26 cellular contexts compared by ENCODE assay signal in genomic region chr2:147135401-147135800, GRCh38.
DNase-seq lines count a peak whose midpoint lies in the region; ATAC-seq lines count a peak whose summit lies in the region.
"Had no signal": no experiment of that assay in that cellular context is flagged by ENCODE, and none has a peak within 500 bp of the region (broad histone marks: within the 10 kb centered on the region; RNA-seq: fewer than 3 reads in every experiment).

No MANE protein-coding gene starts in this region.

- DNase-seq in DMS153 (lab: John Stamatoyannopoulos, UW) (peak; percentile 69), NCI-H1694 (lab: John Stamatoyannopoulos, UW) (peak; percentile 83), NCI-H345 treated with DMSO at 0.1 percent for 48 hours (lab: John Stamatoyannopoulos, UW; ENCODE audit: unreplicated experiment) (peak; percentile 44), cerebellar cortex (ENCODE audit: low spot score) (peak; percentile 34), NCI-H1930 (lab: John Stamatoyannopoulos, UW) (no peak)
- DNase-seq: activated CD4-positive, CD25-positive, alpha-beta regulatory T cell treated with anti-CD3 and anti-CD28 coated beads, Interleukin-2, amount 50 U/mL, for 72 hours; activated CD8-positive, alpha-beta T cell treated with anti-CD3 and anti-CD28 coated beads, Interleukin-2, amount 10 ng/mL, durations not matched to agents 7 days and 5 days; activated T-cell treated with anti-CD3 and anti-CD28 coated beads for 4 hours; colonic mucosa; DMS79; effector memory CD4-positive, alpha-beta T cell; GF-D8; GM23248; Kasumi-1; kidney; natural killer cell; NCI-H2107; small intestine; stimulated activated CD8-positive, alpha-beta memory T cell treated with anti-CD3 and anti-CD28 coated beads, Interleukin-4, amount 100 ng/mL, for 48 hours; stomach; T-helper 17 cell; tibial artery had no signal

- ATAC-seq in GM19328 (IDR thresholded peaks at IDR 0.05; ENCODE audit: unreplicated experiment) (no peak), HG02981 (IDR thresholded peaks at IDR 0.05; ENCODE audit: unreplicated experiment) (no peak), GM21786 (IDR thresholded peaks at IDR 0.05; ENCODE audit: unreplicated experiment) (no peak)
- ATAC-seq: activated CD8-positive, alpha-beta T cell treated with anti-CD3 and anti-CD28 coated beads, Interleukin-2, amount 10 ng/mL, durations not matched to agents 7 days and 5 days; natural killer cell; SK-N-SH treated with all-trans-retinoic acid at 6 μM for 48 hours; T-helper 17 cell had no signal

Comparison
In these comparisons a context has a peak if more than half of its experiments do, and no peak if none do; other contexts are left out.
1. DNase-seq: peak in DMS153 (single experiment), NCI-H1694 (single experiment), NCI-H345 treated with DMSO at 0.1 percent for 48 hours (single experiment) and cerebellar cortex (single experiment); none in NCI-H1930 (0 of 2).